In genomic region chr15:45091161-45091560, GRCh38 we compare ENCODE assay signal across 23 cellular contexts. TPM values are rescaled to one million over a fixed set of nuclear protein-coding genes. Genes with fewer than 3 reads are reported as not detected.
DNase-seq lines count a peak whose midpoint lies in the region; TF ChIP-seq lines count a peak whose summit lies in the region.
"Had no signal": no experiment of that assay in that cellular context is flagged by ENCODE, and none has a peak within 500 bp of the region (broad histone marks: within the 10 kb centered on the region; RNA-seq: fewer than 3 reads in every experiment).

No MANE protein-coding gene starts in this region.

- H3K4me3 ChIP-seq in fibroblast of lung (replicated peaks in 1 of 4; ENCODE audit: control extremely low read depth in 1 of 4, insufficient read depth in 1 of 4, low read depth in 3 of 4, low read length in 4 of 4): no peak overlapping the region
- H3K4me3 ChIP-seq in osteoblast (ENCODE audit: insufficient read depth, low read length): no peak overlapping the region
- H3K4me3 ChIP-seq: ascending aorta, coronary artery, SJCRH30 had no signal

- no peak overlapping the region for H3K4me2 ChIP-seq in fibroblast of lung (ENCODE audit: extremely low read depth, insufficient read depth, low read length)
- peak overlapping the region; percentile 65 for H3K4me2 ChIP-seq in osteoblast (ENCODE audit: insufficient read depth, low read length)

- H3K9me3 Mint-ChIP-seq in activated CD4-positive, alpha-beta memory T cell treated with anti-CD3 and anti-CD28 coated beads for 36 hours: no peaks in the 10 kb centered on the region
- H3K9me3 Mint-ChIP-seq: CD14-positive monocyte, nephron progenitor cell, type B pancreatic cell had no signal

- no peak overlapping the region for H3K27ac Mint-ChIP-seq in activated CD4-positive, alpha-beta memory T cell treated with anti-CD3 and anti-CD28 coated beads for 36 hours
- H3K27ac Mint-ChIP-seq: CD14-positive monocyte, nephron progenitor cell, type B pancreatic cell had no signal

- no peaks in the 10 kb centered on the region for H3K4me1 Mint-ChIP-seq in activated CD4-positive, alpha-beta memory T cell treated with anti-CD3 and anti-CD28 coated beads for 36 hours (ENCODE audit: low read depth)

- peaks cover 26% of the 10 kb centered on the region for H3K27me3 Mint-ChIP-seq in activated CD4-positive, alpha-beta memory T cell treated with anti-CD3 and anti-CD28 coated beads for 36 hours

- no peaks in the 10 kb centered on the region for H3K4me1 ChIP-seq in fibroblast of lung (ENCODE audit: control insufficient read depth, extremely low read depth, insufficient read depth, low read length)
- peaks cover 23% of the 10 kb centered on the region for H3K4me1 ChIP-seq in osteoblast (ENCODE audit: insufficient read depth, low read length)
- H3K4me1 ChIP-seq: ascending aorta, SJCRH30 had no signal

- H3K79me2 ChIP-seq in fibroblast of lung (ENCODE audit: control insufficient read depth, insufficient read depth, low read length) (no peaks in the 10 kb centered on the region), osteoblast (ENCODE audit: insufficient read depth, low read length) (no peaks in the 10 kb centered on the region)

- H3K9me3 ChIP-seq in fibroblast of lung (ENCODE audit: control insufficient read depth, insufficient read depth, low read depth, low read length): no peaks in the 10 kb centered on the region
- no peaks in the 10 kb centered on the region for H3K9me3 ChIP-seq in osteoblast (ENCODE audit: low read depth, low read length)
- H3K9me3 ChIP-seq: ascending aorta, SJCRH30 had no signal

- intact Hi-C loops in activated CD4-positive, alpha-beta memory T cell treated with anti-CD3 and anti-CD28 coated beads for 36 hours (cut with micrococcal nuclease): no loop called here

- DNase-seq in EL: peak; percentile 38
- peak; percentile 22 for DNase-seq in RPMI7951 (ENCODE audit: low read depth)
- peak; percentile 19 for DNase-seq in fibroblast of lung (ENCODE audit: low read depth in 2 of 2)
- DNase-seq in osteoblast (ENCODE audit: insufficient read length, low spot score, missing footprints): peak; percentile 70
- no peak for DNase-seq in activated CD4-positive, alpha-beta memory T cell treated with anti-CD3 and anti-CD28 coated beads for 36 hours
- no peak for DNase-seq in OCI-M1 (lab: John Stamatoyannopoulos, UW)
- no peak for DNase-seq in hypothalamus (lab: John Stamatoyannopoulos, UW)
- DNase-seq in activated CD8-positive, alpha-beta memory T cell treated with anti-CD3 and anti-CD28 coated beads, Interleukin-2, amount 50 U/mL, for 4 hours: no peak
- DNase-seq: activated CD8-positive, alpha-beta memory T cell treated with anti-CD3 and anti-CD28 coated beads, Interleukin-2, amount 50 U/mL, for 48 hours; activated naive CD4-positive, alpha-beta T cell; NCI-H2081 treated with DMSO at 0.1 percent for 48 hours; NCI-H524; nephron progenitor cell; SJCRH30; stimulated activated CD4-positive, alpha-beta T cell treated with anti-CD3 and anti-CD28 coated beads, Interleukin-12 subunit alpha, Interleukin-12 subunit beta, amount 100 ng/mL, for 4 hours; stimulated activated naive CD4-positive, alpha-beta T cell treated with Interleukin-2 at 50 U/mL for 16 hours; T-helper 9 cell had no signal

- H3K27ac ChIP-seq in fibroblast of lung (ENCODE audit: insufficient read depth, low read length) (no peak overlapping the region), osteoblast (ENCODE audit: low read depth, low read length) (peak overlapping the region; percentile 18)
- H3K27ac ChIP-seq: ascending aorta, coronary artery, SJCRH30 had no signal

- no peak overlapping the region for H3K9ac ChIP-seq in fibroblast of lung (ENCODE audit: insufficient read depth, low read length)

- H3K36me3 Mint-ChIP-seq in activated CD4-positive, alpha-beta memory T cell treated with anti-CD3 and anti-CD28 coated beads for 36 hours: no peaks in the 10 kb centered on the region
- H3K36me3 Mint-ChIP-seq: CD14-positive monocyte, type B pancreatic cell had no signal

- H3K36me3 ChIP-seq in fibroblast of lung (ENCODE audit: control insufficient read depth, insufficient read depth, low read length): no peaks in the 10 kb centered on the region
- no peaks in the 10 kb centered on the region for H3K36me3 ChIP-seq in osteoblast (ENCODE audit: insufficient read depth, low read length)
- H3K36me3 ChIP-seq: ascending aorta, SJCRH30 had no signal

- H3K27me3 ChIP-seq in fibroblast of lung (ENCODE audit: control insufficient read depth, insufficient read depth, low read length) (peaks cover 5% of the 10 kb centered on the region), osteoblast (ENCODE audit: insufficient read depth, low read length) (peaks cover 25% of the 10 kb centered on the region)
- H3K27me3 ChIP-seq: ascending aorta had no signal

- POLR2A ChIA-PET in activated CD4-positive, alpha-beta memory T cell treated with anti-CD3 and anti-CD28 coated beads for 36 hours (lab: Charles Lee): no interaction called here

- H4K20me1 ChIP-seq in fibroblast of lung (ENCODE audit: control insufficient read depth, extremely low read depth, insufficient read depth, low read length) (no peaks in the 10 kb centered on the region), osteoblast (ENCODE audit: insufficient read depth, low read length) (no peaks in the 10 kb centered on the region)

- no peak overlapping the region for H3K4me3 Mint-ChIP-seq in activated CD4-positive, alpha-beta memory T cell treated with anti-CD3 and anti-CD28 coated beads for 36 hours
- H3K4me3 Mint-ChIP-seq: CD14-positive monocyte, nephron progenitor cell, type B pancreatic cell had no signal

- H2AFZ ChIP-seq in fibroblast of lung (ENCODE audit: low read length) (no peak overlapping the region), osteoblast (ENCODE audit: low read length) (peak overlapping the region; percentile 23)

- CTCF ChIA-PET in activated CD4-positive, alpha-beta memory T cell treated with anti-CD3 and anti-CD28 coated beads for 36 hours (lab: Charles Lee): no interaction called here

- TF ChIP-seq CTCF in fibroblast of lung (conservative IDR thresholded peaks at IDR 0.05 in 1 of 2, IDR thresholded peaks at IDR 0.05 in 1 of 2; ENCODE audit: low read depth in 1 of 2, low read length in 2 of 2): no peak
- TF ChIP-seq CTCF in osteoblast (IDR thresholded peaks at IDR 0.05; ENCODE audit: extremely low read depth, low read depth, low read length): no peak

RNA-seq across cellular contexts. Expression of gene DUOX2, which starts 22.8 kb away (rescaled TPM):
- total RNA-seq in RPMI7951 (2014; rRNA removed; shearing (Covaris generic)): not detected in 2 replicates
- not detected in 2 replicates for total RNA-seq in fibroblast of lung
- not detected in 2 replicates for polyA plus RNA-seq in fibroblast of lung
- not detected in 2 replicates for polyA plus RNA-seq in fibroblast of lung (2012)
- polyA minus RNA-seq in fibroblast of lung (ENCODE audit: low replicate concordance): not detected in 2 replicates
- total RNA-seq in osteoblast: under 0.01 TPM in 1 of 2 replicates, not detected in the other
- under 1 TPM; 0.02 to 0.19 TPM for total RNA-seq in activated CD4-positive, alpha-beta memory T cell treated with anti-CD3 and anti-CD28 coated beads for 36 hours
- total RNA-seq: lung microvascular endothelial cell, pulmonary artery endothelial cell, SJCRH30 had no signal
- polyA plus RNA-seq: CD14-positive monocyte had no signal

RNA-seq across cellular contexts. Expression of gene DUOXA2, which starts 23.0 kb away (rescaled TPM):
- not detected in 2 replicates for total RNA-seq in RPMI7951 (2014; rRNA removed; shearing (Covaris generic))
- total RNA-seq in fibroblast of lung (not detected in 2 replicates), osteoblast (not detected in 2 replicates)
- not detected in 2 replicates for polyA plus RNA-seq in fibroblast of lung
- polyA plus RNA-seq in fibroblast of lung (2012): not detected in 2 replicates
- 0.22 TPM in 1 of 2 replicates, not detected in the other for polyA minus RNA-seq in fibroblast of lung (ENCODE audit: low replicate concordance)
- total RNA-seq in activated CD4-positive, alpha-beta memory T cell treated with anti-CD3 and anti-CD28 coated beads for 36 hours: not detected
- total RNA-seq: lung microvascular endothelial cell, pulmonary artery endothelial cell, SJCRH30 had no signal
- polyA plus RNA-seq: CD14-positive monocyte had no signal

RNA-seq across cellular contexts. Expression of gene DUOXA1, which starts 38.5 kb away (rescaled TPM):
- not detected in 2 replicates for total RNA-seq in RPMI7951 (2014; rRNA removed; shearing (Covaris generic))
- not detected in 2 replicates for total RNA-seq in fibroblast of lung
- not detected in 2 replicates for polyA plus RNA-seq in fibroblast of lung
- polyA plus RNA-seq in fibroblast of lung (2012): not detected in 2 replicates
- not detected in 2 replicates for polyA minus RNA-seq in fibroblast of lung (ENCODE audit: low replicate concordance)
- 0.29 and 0.36 TPM in 2 replicates for total RNA-seq in osteoblast
- total RNA-seq in activated CD4-positive, alpha-beta memory T cell treated with anti-CD3 and anti-CD28 coated beads for 36 hours: under 1 TPM; 0.19 to 0.36 TPM
- total RNA-seq: lung microvascular endothelial cell, pulmonary artery endothelial cell had no signal
- polyA plus RNA-seq: CD14-positive monocyte had no signal

RNA-seq across cellular contexts. Expression of gene DUOX1, which starts 38.6 kb away (rescaled TPM):
- not detected in 2 replicates for total RNA-seq in RPMI7951 (2014; rRNA removed; shearing (Covaris generic))
- total RNA-seq in fibroblast of lung (not detected in 2 replicates), osteoblast (under 0.01 and 0.29 TPM in 2 replicates)
- not detected in 2 replicates for polyA plus RNA-seq in fibroblast of lung
- polyA plus RNA-seq in fibroblast of lung (2012): 0.05 TPM in 2 replicates
- polyA minus RNA-seq in fibroblast of lung (ENCODE audit: low replicate concordance): not detected in 2 replicates
- total RNA-seq in activated CD4-positive, alpha-beta memory T cell treated with anti-CD3 and anti-CD28 coated beads for 36 hours: under 1 TPM; 0.51 to 0.74 TPM
- total RNA-seq: lung microvascular endothelial cell, pulmonary artery endothelial cell, SJCRH30 had no signal

Comparison
In these comparisons a context has a peak if more than half of its experiments do, and no peak if none do; other contexts are left out.
1. DNase-seq: peak in EL (single experiment), RPMI7951 (single experiment), fibroblast of lung (2 of 2) and osteoblast (single experiment); none in activated CD4-positive, alpha-beta memory T cell treated with anti-CD3 and anti-CD28 coated beads for 36 hours (single experiment), OCI-M1 (single experiment), hypothalamus (0 of 51) and activated CD8-positive, alpha-beta memory T cell treated with anti-CD3 and anti-CD28 coated beads, Interleukin-2, amount 50 U/mL, for 4 hours (single experiment).